ENCODE assay signal across 14 cellular contexts in the genomic region with DNA sequence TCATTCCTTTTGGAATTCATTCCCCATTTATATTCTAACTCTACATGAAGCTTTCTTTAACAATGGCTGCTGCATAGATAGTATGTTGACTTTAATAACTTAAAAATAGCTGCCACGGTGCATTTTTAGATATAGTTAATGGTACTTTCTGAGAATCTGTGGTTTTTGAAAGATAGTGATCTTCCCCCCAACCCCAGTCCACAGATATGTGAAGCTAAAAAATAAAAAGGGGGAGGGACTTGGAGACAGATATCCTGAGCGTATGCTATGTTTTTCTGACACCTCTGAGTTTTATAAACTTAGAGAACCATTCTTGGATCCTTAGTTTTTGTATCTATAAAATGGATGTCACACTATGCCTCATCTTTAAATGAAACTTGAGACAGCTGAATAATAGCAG.
"Had no signal": no experiment of that assay in that cellular context is flagged by ENCODE, and none has a peak within 500 bp of the region (broad histone marks: within the 10 kb centered on the region; RNA-seq: fewer than 3 reads in every experiment).

No MANE protein-coding gene starts in this region.

- ATAC-seq: mucosa of descending colon; stimulated activated naive CD8-positive, alpha-beta T cell treated with anti-CD3 and anti-CD28 coated beads, Interleukin-15, Interleukin-2, amounts not matched to agents 100 U/mL and 50 U/mL, for 24 hours had no signal

- H3K27ac Mint-ChIP-seq: activated T-helper 2 cell treated with anti-CD3 and anti-CD28 coated beads, Interferon-gamma antibody, Interleukin-2, Interleukin-4, amounts not matched to agents 10 μg/mL and 5 μg/mL and 100 μg/mL, durations not matched to agents 14 hours and 24 hours and 36 hours; brain had no signal

- H3K36me3 ChIP-seq: sigmoid colon, suprapubic skin had no signal

- H3K9me3 ChIP-seq: mucosa of descending colon, sigmoid colon, suprapubic skin had no signal

- H3K4me3 ChIP-seq: mucosa of descending colon, sigmoid colon, suprapubic skin had no signal

- H3K4me3 Mint-ChIP-seq: brain, neural crest cell had no signal

- H3K36me3 Mint-ChIP-seq: brain had no signal

- H3K27ac ChIP-seq: sigmoid colon, suprapubic skin, VCaP had no signal

- H3K27me3 Mint-ChIP-seq: brain had no signal

- H3K27me3 ChIP-seq: sigmoid colon, suprapubic skin had no signal

- H3K9me3 Mint-ChIP-seq: activated T-helper 2 cell treated with anti-CD3 and anti-CD28 coated beads, Interferon-gamma antibody, Interleukin-2, Interleukin-4, amounts not matched to agents 10 μg/mL and 5 μg/mL and 100 μg/mL, durations not matched to agents 14 hours and 24 hours and 36 hours; brain; neural crest cell had no signal

- H3K4me1 Mint-ChIP-seq: brain, neural crest cell had no signal

- H3K4me1 ChIP-seq: sigmoid colon, suprapubic skin had no signal

- DNase-seq: activated naive CD4-positive, alpha-beta T cell treated with anti-CD3 and anti-CD28 coated beads, Interleukin-2, amount 50 U/mL, for 16 hours; amniotic stem cell; foreskin fibroblast; mucosa of descending colon; stimulated activated CD4-positive, alpha-beta T cell treated with anti-CD3 and anti-CD28 coated beads, Interleukin-4, amount 100 ng/mL, for 1 hour; stimulated activated CD8-positive, alpha-beta memory T cell treated with anti-CD3 and anti-CD28 coated beads, Interleukin-4, amount 100 ng/mL, for 48 hours; stimulated activated naive CD8-positive, alpha-beta T cell treated with anti-CD3 and anti-CD28 coated beads, Interleukin-15, Interleukin-2, amounts not matched to agents 100 U/mL and 50 U/mL, for 24 hours; T-helper 9 cell had no signal
